Comparison of ENCODE assay signal across 8 cellular contexts in genomic region chr15:72229076-72229946, GRCh38. TPM values are rescaled to one million over a fixed set of nuclear protein-coding genes. Genes with fewer than 3 reads are reported as not detected.
A peak's percentile ranks its signal among the peaks of the same experiment; 100 is the strongest.
DNase-seq lines count a peak whose midpoint lies in the region; ATAC-seq, FAIRE-seq and TF ChIP-seq lines count a peak whose summit lies in the region.

No MANE protein-coding gene starts in this region.

- CTCF ChIA-PET in WTC11 (lab: Charles Lee), result no interaction called here

- H3K4me3 ChIP-seq in ectodermal cell (ENCODE audit: insufficient read depth, low read depth, low read length), result peak overlapping the region; percentile 91

- H3K36me3 ChIP-seq in ectodermal cell (ENCODE audit: control insufficient read depth, insufficient read depth, low read length), result peaks cover 3% of the 10 kb centered on the region

- peaks cover 24% of the 10 kb centered on the region for H3K27me3 Mint-ChIP-seq in WTC11 (ENCODE audit: low read depth)
- no peaks in the 10 kb centered on the region for H3K27me3 Mint-ChIP-seq in naive thymus-derived CD8-positive, alpha-beta T cell

- H3K4me1 ChIP-seq in ectodermal cell (ENCODE audit: control insufficient read depth, insufficient read depth, low read length), result peaks cover 35% of the 10 kb centered on the region

- peak overlapping the region; percentile 99 for H3K4me3 Mint-ChIP-seq in WTC11
- H3K4me3 Mint-ChIP-seq in naive thymus-derived CD8-positive, alpha-beta T cell, result peak overlapping the region; percentile 92 to 98 (median 96)

- no peaks in the 10 kb centered on the region for H3K9me3 ChIP-seq in ectodermal cell (ENCODE audit: control insufficient read depth, low read length)

- no peak for TF ChIP-seq CTCF in 22Rv1 (IDR thresholded peaks at IDR 0.05)
- TF ChIP-seq CTCF in WTC11 (IDR thresholded peaks at IDR 0.05), result no peak

- peaks cover 24% of the 10 kb centered on the region for H3K36me3 Mint-ChIP-seq in WTC11
- peaks cover 0 to 6% (median 0%) of the 10 kb centered on the region in 3 donors for H3K36me3 Mint-ChIP-seq in naive thymus-derived CD8-positive, alpha-beta T cell

- H3K4me1 Mint-ChIP-seq in WTC11, result peaks cover 58% of the 10 kb centered on the region
- H3K4me1 Mint-ChIP-seq in naive thymus-derived CD8-positive, alpha-beta T cell, result peaks cover 33 to 70% (median 59%) of the 10 kb centered on the region in 4 donors

- POLR2A ChIA-PET in WTC11 (lab: Charles Lee), result interaction anchor here (0.6 to 1.1 kb wide), 4 partner anchors 10 to 990 kb away, joined by 3 to 4 read pairs (median 3); no protein-coding TSS in a partner anchor
- POLR2A ChIA-PET in naive thymus-derived CD8-positive, alpha-beta T cell (lab: Charles Lee), result interaction anchor here (0.5 to 3.7 kb wide), 8 partner anchors 10 to 147 kb away, joined by 4 to 46 read pairs (median 6); partner anchors contain the start of genes HEXA and PARP6

- H3K27ac Mint-ChIP-seq in WTC11, result peak overlapping the region; percentile 87
- peak overlapping the region; percentile 89 to 99 (median 97) for H3K27ac Mint-ChIP-seq in naive thymus-derived CD8-positive, alpha-beta T cell

- ATAC-seq in WTC11 (no peak), GM21737 (IDR thresholded peaks at IDR 0.05; ENCODE audit: unreplicated experiment) (no peak)
- ATAC-seq in naive thymus-derived CD8-positive, alpha-beta T cell, result peak in 1 of 2 donors; percentile 11

- DNase-seq in GM19239 (ENCODE audit: insufficient read length, low spot score) (no peak), WTC11 (ENCODE audit: low spot score) (no peak), ureter (ENCODE audit: low spot score) (peak; percentile 50), NCI-H1436 (lab: John Stamatoyannopoulos, UW) (no peak)
- DNase-seq in naive thymus-derived CD8-positive, alpha-beta T cell, result peak in 7 of 10 donors; percentile 10 to 44 (median 40)

- peak; percentile 14 for FAIRE-seq in GM19239 (lab: Jason Lieb, UNC)

- WGBS in ectodermal cell, 2 experiments, result 13% methylated on average over 25 of the region's 25 CpGs

- H3K27ac ChIP-seq in 22Rv1 (peak overlapping the region; percentile 94), ectodermal cell (ENCODE audit: insufficient read depth, low read depth, low read length, poor library complexity, severe bottlenecking) (peak overlapping the region; percentile 94)

- H3K27me3 ChIP-seq in ectodermal cell (ENCODE audit: control insufficient read depth, insufficient read depth, low read length, poor library complexity, severe bottlenecking), result peaks cover 23% of the 10 kb centered on the region

- H3K9me3 Mint-ChIP-seq in WTC11, result no peaks in the 10 kb centered on the region
- H3K9me3 Mint-ChIP-seq in naive thymus-derived CD8-positive, alpha-beta T cell, result no peaks in the 10 kb centered on the region

TF ChIP-seq in WTC11, 78 proteins besides CTCF, POLR2A, EP300 and RAD21:
- TF ChIP-seq OVOL2 (CRISPR knock-in tag; IDR thresholded peaks at IDR 0.05; ENCODE audit: borderline replicate concordance) (no peak), ZNF121 (CRISPR knock-in tag; IDR thresholded peaks at IDR 0.05) (no peak), MAX (CRISPR knock-in tag; IDR thresholded peaks at IDR 0.05) (no peak), ZNF232 (CRISPR knock-in tag; IDR thresholded peaks at IDR 0.05) (no peak), USF1 (CRISPR knock-in tag; IDR thresholded peaks at IDR 0.05) (no peak), ZNF671 (CRISPR knock-in tag; IDR thresholded peaks at IDR 0.05) (no peak), ZBTB43 (CRISPR knock-in tag; IDR thresholded peaks at IDR 0.05) (no peak), EMX1 (CRISPR knock-in tag; IDR thresholded peaks at IDR 0.05) (no peak), HMGA2 (CRISPR knock-in tag; IDR thresholded peaks at IDR 0.05) (no peak), SMAD3 (CRISPR knock-in tag; IDR thresholded peaks at IDR 0.05; ENCODE audit: borderline replicate concordance) (no peak), SOX15 (CRISPR knock-in tag; IDR thresholded peaks at IDR 0.05) (no peak)
- TF ChIP-seq, protein P1, sequence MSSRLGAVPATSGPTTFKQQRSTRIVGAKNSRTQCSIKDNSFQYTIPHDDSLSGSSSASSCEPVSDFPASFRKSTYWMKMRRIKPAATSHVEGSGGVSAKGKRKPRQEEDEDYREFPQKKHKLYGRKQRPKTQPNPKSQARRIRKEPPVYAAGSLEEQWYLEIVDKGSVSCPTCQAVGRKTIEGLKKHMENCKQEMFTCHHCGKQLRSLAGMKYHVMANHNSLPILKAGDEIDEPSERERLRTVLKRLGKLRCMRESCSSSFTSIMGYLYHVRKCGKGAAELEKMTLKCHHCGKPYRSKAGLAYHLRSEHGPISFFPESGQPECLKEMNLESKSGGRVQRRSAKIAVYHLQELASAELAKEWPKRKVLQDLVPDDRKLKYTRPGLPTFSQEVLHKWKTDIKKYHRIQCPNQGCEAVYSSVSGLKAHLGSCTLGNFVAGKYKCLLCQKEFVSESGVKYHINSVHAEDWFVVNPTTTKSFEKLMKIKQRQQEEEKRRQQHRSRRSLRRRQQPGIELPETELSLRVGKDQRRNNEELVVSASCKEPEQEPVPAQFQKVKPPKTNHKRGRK (CRISPR knock-in tag; IDR thresholded peaks at IDR 0.05; ENCODE audit: borderline replicate concordance), result no peak

RNA-seq across cellular contexts. Expression of gene PKM, which starts 1.7 kb away (rescaled TPM):
- total RNA-seq in WTC11 (2021) (858 to 1,399 TPM (median 1,351 TPM) in 3 replicates), ureter (1,020 TPM)
- polyA plus RNA-seq in ectodermal cell (2013, experiment 1 of 4), result 1,130 TPM
- 990 TPM for polyA plus RNA-seq in ectodermal cell (2013, experiment 2 of 4)
- 627 TPM for polyA plus RNA-seq in ectodermal cell (2013, experiment 3 of 4)
- 694 TPM for polyA plus RNA-seq in ectodermal cell (2013, experiment 4 of 4)
- total RNA-seq in naive thymus-derived CD8-positive, alpha-beta T cell, result 100 to 1,000 TPM; 277 to 285 TPM
- 100 to 1,000 TPM; 305 to 330 (median 318) TPM for polyA plus RNA-seq in naive thymus-derived CD8-positive, alpha-beta T cell

RNA-seq across cellular contexts. Expression of gene GRAMD2A, which starts 31.7 kb away (rescaled TPM):
- total RNA-seq in WTC11 (2021) (1.8 to 2.6 TPM (median 1.9 TPM) in 3 replicates), ureter (3.1 TPM)
- polyA plus RNA-seq in ectodermal cell (2013, experiment 1 of 4), result 2.0 TPM
- 0.75 TPM for polyA plus RNA-seq in ectodermal cell (2013, experiment 2 of 4)
- polyA plus RNA-seq in ectodermal cell (2013, experiment 3 of 4), result 0.32 TPM
- polyA plus RNA-seq in ectodermal cell (2013, experiment 4 of 4), result 1.5 TPM
- not detected for total RNA-seq in naive thymus-derived CD8-positive, alpha-beta T cell
- polyA plus RNA-seq in naive thymus-derived CD8-positive, alpha-beta T cell, result not detected

RNA-seq across cellular contexts. Expression of gene PARP6, which starts 43.0 kb away (rescaled TPM):
- total RNA-seq in WTC11 (2021) (40.8 to 42.1 TPM (median 41.9 TPM) in 3 replicates), ureter (103 TPM)
- 82.7 TPM for polyA plus RNA-seq in ectodermal cell (2013, experiment 1 of 4)
- 87.6 TPM for polyA plus RNA-seq in ectodermal cell (2013, experiment 2 of 4)
- 52.9 TPM for polyA plus RNA-seq in ectodermal cell (2013, experiment 3 of 4)
- polyA plus RNA-seq in ectodermal cell (2013, experiment 4 of 4), result 63.8 TPM
- total RNA-seq in naive thymus-derived CD8-positive, alpha-beta T cell, result 100 to 1,000 TPM; 122 to 133 TPM
- 10 to 100 TPM; 13.1 to 38.2 (median 13.9) TPM for polyA plus RNA-seq in naive thymus-derived CD8-positive, alpha-beta T cell

Comparison
In these comparisons a context has a peak if more than half of its experiments do, and no peak if none do; other contexts are left out.
1. DNase-seq: peak in naive thymus-derived CD8-positive, alpha-beta T cell (7 of 10) and ureter (single experiment); none in GM19239 (single experiment), WTC11 (single experiment) and NCI-H1436 (single experiment).